In the genomic region with DNA sequence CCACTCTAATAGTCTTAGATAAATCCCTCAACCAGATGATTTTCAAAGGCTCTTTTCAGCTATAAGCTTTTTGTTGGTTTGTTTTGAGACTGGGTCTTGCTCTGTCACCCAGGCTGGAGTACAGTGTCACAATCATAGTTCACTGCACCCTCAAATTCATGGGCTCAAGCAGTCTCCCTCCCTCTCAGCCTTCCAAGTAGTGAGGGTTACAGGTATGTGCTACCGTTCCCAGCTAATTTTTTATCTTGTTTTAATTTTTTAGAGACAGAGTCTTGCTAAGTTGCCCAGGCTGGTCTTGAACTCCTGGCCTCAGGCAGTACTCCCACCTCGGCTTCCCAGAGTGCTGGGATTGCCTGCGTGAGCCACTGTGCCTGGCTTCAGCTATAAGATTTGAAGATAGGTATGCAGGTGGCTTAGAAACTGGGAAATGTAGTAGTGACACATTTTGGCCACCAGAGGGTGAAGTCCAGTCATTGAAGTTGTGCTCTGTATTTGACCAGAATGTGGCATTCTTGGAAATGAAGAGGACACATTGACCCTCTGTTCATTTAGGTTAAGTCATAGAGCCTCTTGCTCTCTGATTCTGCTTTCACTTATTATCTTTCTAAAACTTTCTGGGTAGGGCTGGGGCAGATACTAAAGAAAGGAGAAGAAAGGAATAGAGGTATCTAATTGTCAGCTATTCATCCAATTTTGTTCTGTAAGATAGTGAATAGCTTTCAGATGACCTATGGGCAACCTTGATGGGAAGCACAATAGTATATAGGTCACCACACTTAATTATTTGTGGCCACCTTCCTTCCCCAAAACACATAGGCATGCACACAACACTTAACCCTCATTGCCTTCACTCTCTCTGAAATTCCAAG, we compare ENCODE assay signal across 1 cellular context.
TF ChIP-seq lines count a peak whose summit lies in the region.

No MANE protein-coding gene starts in this region.

TF ChIP-seq in GM12878, 131 proteins besides CTCF, POLR2A, EP300 and RAD21 (continued from another document):
- TF ChIP-seq, protein P1, sequence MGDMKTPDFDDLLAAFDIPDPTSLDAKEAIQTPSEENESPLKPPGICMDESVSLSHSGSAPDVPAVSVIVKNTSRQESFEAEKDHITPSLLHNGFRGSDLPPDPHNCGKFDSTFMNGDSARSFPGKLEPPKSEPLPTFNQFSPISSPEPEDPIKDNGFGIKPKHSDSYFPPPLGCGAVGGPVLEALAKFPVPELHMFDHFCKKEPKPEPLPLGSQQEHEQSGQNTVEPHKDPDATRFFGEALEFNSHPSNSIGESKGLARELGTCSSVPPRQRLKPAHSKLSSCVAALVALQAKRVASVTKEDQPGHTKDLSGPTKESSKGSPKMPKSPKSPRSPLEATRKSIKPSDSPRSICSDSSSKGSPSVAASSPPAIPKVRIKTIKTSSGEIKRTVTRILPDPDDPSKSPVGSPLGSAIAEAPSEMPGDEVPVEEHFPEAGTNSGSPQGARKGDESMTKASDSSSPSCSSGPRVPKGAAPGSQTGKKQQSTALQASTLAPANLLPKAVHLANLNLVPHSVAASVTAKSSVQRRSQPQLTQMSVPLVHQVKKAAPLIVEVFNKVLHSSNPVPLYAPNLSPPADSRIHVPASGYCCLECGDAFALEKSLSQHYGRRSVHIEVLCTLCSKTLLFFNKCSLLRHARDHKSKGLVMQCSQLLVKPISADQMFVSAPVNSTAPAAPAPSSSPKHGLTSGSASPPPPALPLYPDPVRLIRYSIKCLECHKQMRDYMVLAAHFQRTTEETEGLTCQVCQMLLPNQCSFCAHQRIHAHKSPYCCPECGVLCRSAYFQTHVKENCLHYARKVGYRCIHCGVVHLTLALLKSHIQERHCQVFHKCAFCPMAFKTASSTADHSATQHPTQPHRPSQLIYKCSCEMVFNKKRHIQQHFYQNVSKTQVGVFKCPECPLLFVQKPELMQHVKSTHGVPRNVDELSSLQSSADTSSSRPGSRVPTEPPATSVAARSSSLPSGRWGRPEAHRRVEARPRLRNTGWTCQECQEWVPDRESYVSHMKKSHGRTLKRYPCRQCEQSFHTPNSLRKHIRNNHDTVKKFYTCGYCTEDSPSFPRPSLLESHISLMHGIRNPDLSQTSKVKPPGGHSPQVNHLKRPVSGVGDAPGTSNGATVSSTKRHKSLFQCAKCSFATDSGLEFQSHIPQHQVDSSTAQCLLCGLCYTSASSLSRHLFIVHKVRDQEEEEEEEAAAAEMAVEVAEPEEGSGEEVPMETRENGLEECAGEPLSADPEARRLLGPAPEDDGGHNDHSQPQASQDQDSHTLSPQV (IDR thresholded peaks at IDR 0.05) = no peak
- TF ChIP-seq ZBED1 (IDR thresholded peaks at IDR 0.05; ENCODE audit: borderline replicate concordance) = no peak
- TF ChIP-seq, protein P2, sequence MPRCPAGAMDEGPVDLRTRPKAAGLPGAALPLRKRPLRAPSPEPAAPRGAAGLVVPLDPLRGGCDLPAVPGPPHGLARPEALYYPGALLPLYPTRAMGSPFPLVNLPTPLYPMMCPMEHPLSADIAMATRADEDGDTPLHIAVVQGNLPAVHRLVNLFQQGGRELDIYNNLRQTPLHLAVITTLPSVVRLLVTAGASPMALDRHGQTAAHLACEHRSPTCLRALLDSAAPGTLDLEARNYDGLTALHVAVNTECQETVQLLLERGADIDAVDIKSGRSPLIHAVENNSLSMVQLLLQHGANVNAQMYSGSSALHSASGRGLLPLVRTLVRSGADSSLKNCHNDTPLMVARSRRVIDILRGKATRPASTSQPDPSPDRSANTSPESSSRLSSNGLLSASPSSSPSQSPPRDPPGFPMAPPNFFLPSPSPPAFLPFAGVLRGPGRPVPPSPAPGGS (IDR thresholded peaks at IDR 0.05; ENCODE audit: borderline replicate concordance, insufficient read depth, low read depth, low read length, poor library complexity, severe bottlenecking) = no peak
- TF ChIP-seq RBBP5 (conservative IDR thresholded peaks at IDR 0.05) = no peak
- TF ChIP-seq, protein P3, sequence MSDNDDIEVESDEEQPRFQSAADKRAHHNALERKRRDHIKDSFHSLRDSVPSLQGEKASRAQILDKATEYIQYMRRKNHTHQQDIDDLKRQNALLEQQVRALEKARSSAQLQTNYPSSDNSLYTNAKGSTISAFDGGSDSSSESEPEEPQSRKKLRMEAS (IDR thresholded peaks at IDR 0.05; ENCODE audit: low read depth, low read length) = no peak
- TF ChIP-seq FOXK2 (IDR thresholded peaks at IDR 0.05) = no peak
- no peak for TF ChIP-seq GABPA (IDR thresholded peaks at IDR 0.05; ENCODE audit: low read depth)
